In the genomic region with DNA sequence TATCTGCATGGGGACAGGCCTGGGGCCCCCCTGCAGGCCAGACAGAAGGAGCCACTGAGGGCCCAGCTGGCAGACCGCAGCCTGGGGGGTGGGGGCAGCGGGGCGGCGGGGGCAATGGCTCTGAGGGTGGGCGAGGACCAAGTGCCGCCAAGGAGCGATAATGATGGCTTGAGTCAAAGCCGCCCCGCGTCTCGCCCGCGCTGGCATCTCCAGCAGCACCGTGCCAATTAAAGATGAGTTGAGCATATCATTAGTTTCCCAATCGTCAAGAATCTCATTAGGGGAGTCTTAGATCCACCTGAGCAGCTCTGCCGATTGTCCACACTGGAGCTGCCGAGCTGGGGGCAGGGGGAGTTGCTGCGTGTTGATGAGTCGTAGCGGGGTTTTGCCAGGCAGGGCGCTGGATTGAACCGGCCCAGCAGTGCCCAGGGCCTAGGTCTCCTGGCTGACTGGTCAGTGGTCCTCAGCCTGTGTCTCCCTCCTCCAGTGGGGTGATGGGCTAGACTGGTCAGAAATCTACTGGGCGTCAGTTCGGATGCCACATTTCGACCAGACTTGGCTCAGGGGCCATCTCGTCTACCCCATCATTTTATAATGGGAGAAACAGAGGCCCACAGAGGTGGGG, we compare ENCODE assay signal across 1 cellular context.
TF ChIP-seq lines count a peak whose summit lies in the region.

No MANE protein-coding gene starts in this region.

TF ChIP-seq in GM12891, 5 proteins besides CTCF, POLR2A, EP300 and RAD21:
- no peak for TF ChIP-seq PAX5 (IDR thresholded peaks at IDR 0.05; ENCODE audit: insufficient read depth, low read length, severe bottlenecking)
- TF ChIP-seq POLR2AphosphoS5 (IDR thresholded peaks at IDR 0.05; ENCODE audit: low read depth, low read length): no peak
